In genomic region chr6:44955145-44955544, GRCh38 we compare ENCODE assay signal across 30 cellular contexts.
"Had no signal": no experiment of that assay in that cellular context is flagged by ENCODE, and none has a peak within 500 bp of the region (broad histone marks: within the 10 kb centered on the region; RNA-seq: fewer than 3 reads in every experiment).

No MANE protein-coding gene starts in this region.

- DNase-seq: activated CD4-positive, alpha-beta memory T cell treated with anti-CD3 and anti-CD28 coated beads for 36 hours; activated CD4-positive, alpha-beta T cell treated with anti-CD3 and anti-CD28 coated beads for 36 hours; activated CD4-positive, alpha-beta T cell treated with anti-CD3 and anti-CD28 coated beads, Interleukin-2, amount 10 ng/mL, durations not matched to agents 24 days and 14 days; activated CD4-positive, CD25-positive, alpha-beta regulatory T cell; activated CD4-positive, CD25-positive, alpha-beta regulatory T cell treated with anti-CD3 and anti-CD28 coated beads, Interleukin-2, amount 50 U/mL, for 72 hours; activated CD8-positive, alpha-beta memory T cell treated with anti-CD3 and anti-CD28 coated beads, Interleukin-2, amount 10 ng/mL, durations not matched to agents 7 days and 5 days; activated CD8-positive, alpha-beta memory T cell treated with anti-CD3 and anti-CD28 coated beads, Interleukin-2, amount 50 U/mL, for 4 hours; activated CD8-positive, alpha-beta T cell treated with anti-CD3 and anti-CD28 coated beads, Interleukin-2, amount 10 ng/mL, durations not matched to agents 7 days and 5 days; activated effector memory CD4-positive, alpha-beta T cell treated with anti-CD3 and anti-CD28 coated beads, Interleukin-2, amount 50 U/mL, for 16 hours; activated naive CD4-positive, alpha-beta T cell treated with anti-CD3 and anti-CD28 coated beads for 36 hours; activated naive CD8-positive, alpha-beta T cell treated with anti-CD3 and anti-CD28 coated beads for 36 hours; activated naive CD8-positive, alpha-beta T cell treated with anti-CD3 and anti-CD28 coated beads, Interleukin-2, amount 50 U/mL, for 24 hours; activated T-cell treated with anti-CD3 and anti-CD28 coated beads, Interleukin-2, amount 50 U/mL, for 1 hour; activated T-cell treated with anti-CD3 and anti-CD28 coated beads, Interleukin-2, amount 50 U/mL, for 48 hours; adrenal gland; amygdala; aorta; body of pancreas; central memory CD4-positive, alpha-beta T cell; cerebellar nuclear complex; colonic mucosa; dorsolateral prefrontal cortex; effector memory CD4-positive, alpha-beta T cell; endodermal cell; foreskin fibroblast; gastrocnemius medialis; glutamatergic neuron; heart left ventricle; T-helper 2 cell had no signal

- H3K4me1 ChIP-seq: adrenal gland, body of pancreas, colonic mucosa, gastrocnemius medialis, heart left ventricle had no signal

- H3K9me3 ChIP-seq: body of pancreas, colonic mucosa, gastrocnemius medialis had no signal

- H3K4me3 ChIP-seq: adrenal gland, body of pancreas, cardiac muscle cell, colonic mucosa, dorsolateral prefrontal cortex, gastrocnemius medialis, heart left ventricle had no signal

- H3K27ac ChIP-seq: adrenal gland, body of pancreas, cardiac muscle cell, colonic mucosa, dorsolateral prefrontal cortex, gastrocnemius medialis, heart left ventricle had no signal

- H3K36me3 ChIP-seq: adrenal gland, cardiac muscle cell, colonic mucosa had no signal

- H3K27me3 ChIP-seq: adrenal gland, body of pancreas, cardiac muscle cell, colonic mucosa, dorsolateral prefrontal cortex, gastrocnemius medialis, heart left ventricle had no signal
